21 cellular contexts compared by ENCODE assay signal in genomic region chr7:26178272-26178960, GRCh38. TPM values are rescaled to one million over a fixed set of nuclear protein-coding genes. Genes with fewer than 3 reads are reported as not detected.
DNase-seq lines count a peak whose midpoint lies in the region; ATAC-seq and TF ChIP-seq lines count a peak whose summit lies in the region.
"Had no signal": no experiment of that assay in that cellular context is flagged by ENCODE, and none has a peak within 500 bp of the region (broad histone marks: within the 10 kb centered on the region; RNA-seq: fewer than 3 reads in every experiment).

No MANE protein-coding gene starts in this region.

- no peaks in the 10 kb centered on the region for H3K27me3 ChIP-seq in right cardiac atrium (ENCODE audit: control insufficient read depth, insufficient read depth)
- H3K27me3 ChIP-seq in HAP-1 (ENCODE audit: low read depth): no peaks in the 10 kb centered on the region
- H3K27me3 ChIP-seq: colonic mucosa, SJCRH30 had no signal

- H3K4me3 ChIP-seq in right cardiac atrium (ENCODE audit: low read length) (no peak overlapping the region), HAP-1 (no peak overlapping the region)
- H3K4me3 ChIP-seq: colonic mucosa, SJCRH30 had no signal

- in situ Hi-C loops in HAP-1 (cut with MboI; ENCODE audit: low sequenced_read_pairs): loop anchor here (25.0 kb wide), 1 partner anchor 291 kb away; no protein-coding TSS in a partner anchor

- ATAC-seq in right cardiac atrium (peak; percentile 6 to 33), Right ventricle myocardium inferior (no peak), natural killer cell (no peak)

- 83% methylated on average over 7 of the region's 7 CpGs for WGBS in right cardiac atrium

- intact Hi-C loops in right cardiac atrium (cut with DNase I): no loop called here
- intact Hi-C loops in Right ventricle myocardium inferior (cut with DNase I): no loop called here
- intact Hi-C loops in natural killer cell (cut with micrococcal nuclease): no loop called here

- H3K4me3 Mint-ChIP-seq in activated naive CD8-positive, alpha-beta T cell treated with anti-CD3 and anti-CD28 coated beads for 36 hours: no peak overlapping the region
- no peak overlapping the region for H3K4me3 Mint-ChIP-seq in natural killer cell
- H3K4me3 Mint-ChIP-seq: activated B cell treated with CpG ODN at 0.5 μM for 24 hours, memory B cell, nephron had no signal

- H3K27ac Mint-ChIP-seq in activated naive CD8-positive, alpha-beta T cell treated with anti-CD3 and anti-CD28 coated beads for 36 hours: peak overlapping the region; percentile 45
- H3K27ac Mint-ChIP-seq in natural killer cell: peak overlapping the region; percentile 23 to 42
- H3K27ac Mint-ChIP-seq: activated B cell treated with CpG ODN at 0.5 μM for 24 hours, memory B cell, nephron had no signal

- no peaks in the 10 kb centered on the region for H3K9me3 ChIP-seq in right cardiac atrium (ENCODE audit: control insufficient read depth, low read length)
- H3K9me3 ChIP-seq in HAP-1: no peaks in the 10 kb centered on the region; the same call in 1 of the 2 replicates
- H3K9me3 ChIP-seq: colonic mucosa, SJCRH30 had no signal

- DNase-seq in right cardiac atrium: no peak
- DNase-seq in Right ventricle myocardium inferior (ENCODE audit: missing footprints): no peak
- DNase-seq in activated naive CD8-positive, alpha-beta T cell treated with anti-CD3 and anti-CD28 coated beads for 36 hours: no peak
- no peak for DNase-seq in natural killer cell
- no peak for DNase-seq in 8988T
- no peak for DNase-seq in HAP-1 (ENCODE audit: low spot score in 2 of 2)
- DNase-seq in kidney glomerular epithelial cell (lab: John Stamatoyannopoulos, UW): no peak
- DNase-seq: activated B cell treated with CpG ODN at 0.5 μM for 24 hours; activated naive CD4-positive, alpha-beta T cell treated with Interleukin-2 at 50 U/mL for 16 hours; colonic mucosa; hippocampal formation; islet precursor cell; NCI-H1048; NCI-H2081 treated with DMSO at 0.1 percent for 48 hours; NCI-H524 treated with DMSO at 0.1 percent for 48 hours; retina; SJCRH30; stimulated activated CD4-positive, alpha-beta T cell treated with anti-CD3 and anti-CD28 coated beads, Interleukin-15, amount 100 ng/mL, for 24 hours; stimulated activated naive CD4-positive, alpha-beta T cell had no signal

- H3K4me1 ChIP-seq in right cardiac atrium (ENCODE audit: control insufficient read depth, insufficient read depth, low read length) (peaks cover 4% of the 10 kb centered on the region), HAP-1 (no peaks in the 10 kb centered on the region)
- H3K4me1 ChIP-seq: colonic mucosa, SJCRH30 had no signal

- H3K36me3 ChIP-seq in HAP-1 (replicated peaks): no peaks in the 10 kb centered on the region
- H3K36me3 ChIP-seq: colonic mucosa, SJCRH30 had no signal

- H3K27ac ChIP-seq in right cardiac atrium (ENCODE audit: low read length): no peak overlapping the region
- H3K27ac ChIP-seq: colonic mucosa, SJCRH30 had no signal

- H3K36me3 Mint-ChIP-seq in activated naive CD8-positive, alpha-beta T cell treated with anti-CD3 and anti-CD28 coated beads for 36 hours: peaks cover 29% of the 10 kb centered on the region
- no peaks in the 10 kb centered on the region for H3K36me3 Mint-ChIP-seq in natural killer cell

- H3K27me3 Mint-ChIP-seq in activated naive CD8-positive, alpha-beta T cell treated with anti-CD3 and anti-CD28 coated beads for 36 hours: no peaks in the 10 kb centered on the region
- H3K27me3 Mint-ChIP-seq in natural killer cell (ENCODE audit: low read depth in 2 of 2): no peaks in the 10 kb centered on the region
- H3K27me3 Mint-ChIP-seq: activated B cell treated with CpG ODN at 0.5 μM for 24 hours, memory B cell had no signal

- TF ChIP-seq CTCF in natural killer cell (IDR thresholded peaks at IDR 0.05): no peak

- H3K4me1 Mint-ChIP-seq in activated naive CD8-positive, alpha-beta T cell treated with anti-CD3 and anti-CD28 coated beads for 36 hours: peaks cover 32% of the 10 kb centered on the region
- H3K4me1 Mint-ChIP-seq in natural killer cell: peaks cover 28 to 38% of the 10 kb centered on the region in 2 donors
- H3K4me1 Mint-ChIP-seq: nephron had no signal

- no peaks in the 10 kb centered on the region for H3K9me3 Mint-ChIP-seq in activated naive CD8-positive, alpha-beta T cell treated with anti-CD3 and anti-CD28 coated beads for 36 hours
- H3K9me3 Mint-ChIP-seq in natural killer cell: no peaks in the 10 kb centered on the region
- H3K9me3 Mint-ChIP-seq: activated B cell treated with CpG ODN at 0.5 μM for 24 hours, memory B cell had no signal

RNA-seq across cellular contexts. Expression of gene HNRNPA2B1, which starts 22.1 kb away (rescaled TPM):
- 100 to 1,000 TPM; 353 to 383 (median 368) TPM for total RNA-seq in right cardiac atrium
- 521 TPM for polyA plus RNA-seq in right cardiac atrium
- total RNA-seq in Right ventricle myocardium inferior: 396 TPM
- total RNA-seq in activated naive CD8-positive, alpha-beta T cell treated with anti-CD3 and anti-CD28 coated beads for 36 hours: 100 to 1,000 TPM; 968 to 975 TPM
- 100 to 1,000 TPM; 473 to 627 (median 585) TPM for total RNA-seq in natural killer cell

RNA-seq across cellular contexts. Expression of gene CBX3, which starts 23.1 kb away (rescaled TPM):
- total RNA-seq in right cardiac atrium (10 to 100 TPM; 68.1 to 82.5 (median 72.2) TPM), Right ventricle myocardium inferior (59.3 TPM), natural killer cell (100 to 1,000 TPM; 103 to 126 (median 109) TPM)
- 61.2 TPM for polyA plus RNA-seq in right cardiac atrium
- 100 to 1,000 TPM; 366 to 370 TPM for total RNA-seq in activated naive CD8-positive, alpha-beta T cell treated with anti-CD3 and anti-CD28 coated beads for 36 hours

RNA-seq across cellular contexts. Expression of gene NFE2L3, which starts 26.4 kb away (rescaled TPM):
- total RNA-seq in right cardiac atrium (1 to 10 TPM in 2 of 4 donors, under 1 TPM in 2; 0.32 to 1.3 (median 1.00) TPM), Right ventricle myocardium inferior (1.4 TPM), natural killer cell (1 to 10 TPM in 1 of 3 donors, under 1 TPM in 2; 0.68 to 2.0 (median 1.00) TPM)
- 1.1 TPM for polyA plus RNA-seq in right cardiac atrium
- total RNA-seq in activated naive CD8-positive, alpha-beta T cell treated with anti-CD3 and anti-CD28 coated beads for 36 hours: 10 to 100 TPM; 35.2 to 35.3 TPM
- total RNA-seq: SJCRH30 had no signal

Comparison
In these comparisons a context has a peak if more than half of its experiments do, and no peak if none do; other contexts are left out.
1. ATAC-seq: peak in right cardiac atrium (2 of 2); none in Right ventricle myocardium inferior (single experiment) and natural killer cell (0 of 3).
2. RNA of gene NFE2L3, which starts 26.4 kb away (total RNA-seq): 35.2 to 35.3 TPM in activated naive CD8-positive, alpha-beta T cell treated with anti-CD3 and anti-CD28 coated beads for 36 hours; 1.4 TPM in Right ventricle myocardium inferior (single experiment), 0.32 to 1.3 TPM in right cardiac atrium and 0.68 to 2.0 TPM in natural killer cell; every median in the first group is over 10 times any median in the second.